ENCODE assay signal across 1 cellular context in the genomic region with DNA sequence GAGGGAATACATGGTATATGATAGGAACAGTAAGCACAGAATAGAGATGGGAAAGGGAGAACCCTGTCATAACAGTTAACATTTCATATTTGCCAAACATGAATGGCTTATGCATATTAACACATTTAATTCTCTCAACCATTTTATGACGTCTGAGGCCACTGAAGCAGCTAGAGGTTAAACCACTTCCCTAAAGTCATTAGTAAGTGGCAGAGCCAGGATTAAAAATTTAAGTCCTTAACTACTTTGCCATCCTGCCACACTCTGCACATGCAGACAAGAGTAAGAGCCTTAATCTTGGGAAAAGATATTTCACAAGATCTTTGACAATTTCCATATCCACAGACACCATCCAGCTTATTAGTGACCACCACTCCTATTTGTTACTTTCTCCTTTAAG.
TF ChIP-seq lines count a peak whose summit lies in the region.

No MANE protein-coding gene starts in this region.

TF ChIP-seq in GM12878, 131 proteins besides CTCF, POLR2A, EP300 and RAD21:
- peak; percentile 81; the same call in 1 of the 2 replicates for TF ChIP-seq SPI1 (IDR thresholded peaks at IDR 0.05; ENCODE audit: borderline replicate concordance, insufficient read depth, low read depth, low read length)
- TF ChIP-seq MEF2B (IDR thresholded peaks at IDR 0.05; ENCODE audit: partially characterized antibody, poor library complexity, severe bottlenecking), result no peak
- peak; percentile 75; the same call in 1 of the 2 replicates for TF ChIP-seq NR2F1 (conservative IDR thresholded peaks at IDR 0.05)
- no peak for TF ChIP-seq CHD2 (IDR thresholded peaks at IDR 0.05; ENCODE audit: borderline replicate concordance, low read depth, low read length)
- TF ChIP-seq POU2F2 (IDR thresholded peaks at IDR 0.05; ENCODE audit: borderline replicate concordance, low read depth, low read length), result peak; percentile 41; the same call in 1 of the 3 replicates
